ENCODE assay signal across 8 cellular contexts in genomic region chr9:120477534-120478001, GRCh38.
DNase-seq lines count a peak whose midpoint lies in the region; ATAC-seq lines count a peak whose summit lies in the region.

No MANE protein-coding gene starts in this region.

- H3K36me3 Mint-ChIP-seq in activated T-cell treated with anti-CD3 and anti-CD28 coated beads, Interleukin-2, amount 50 U/mL, for 72 hours (ENCODE audit: insufficient read depth in 2 of 2): peaks cover 0 to 10% of the 10 kb centered on the region in 2 donors

- ATAC-seq in HG02623 (IDR thresholded peaks at IDR 0.05; ENCODE audit: unreplicated experiment): peak; percentile 52
- peak; percentile 63 to 65 for ATAC-seq in activated T-cell treated with anti-CD3 and anti-CD28 coated beads, Interleukin-2, amount 50 U/mL, for 72 hours (replicated peaks in 1 of 2)
- no peak for ATAC-seq in GM18858 (IDR thresholded peaks at IDR 0.05; ENCODE audit: unreplicated experiment)

- DNase-seq in SIG-M5 treated with dmso at 0.1 percent for 504 hours (lab: John Stamatoyannopoulos, UW; ENCODE audit: unreplicated experiment): peak; percentile 14
- no peak for DNase-seq in SIG-M5 (lab: John Stamatoyannopoulos, UW)
- DNase-seq in NCI-H2227 (lab: John Stamatoyannopoulos, UW; ENCODE audit: unreplicated experiment): peak; percentile 61
- peak; percentile 29 to 38 for DNase-seq in activated T-cell treated with anti-CD3 and anti-CD28 coated beads, Interleukin-2, amount 50 U/mL, for 72 hours
- peak; percentile 22 for DNase-seq in germinal center (ENCODE audit: low spot score)
- DNase-seq in nucleus accumbens (lab: John Stamatoyannopoulos, UW): peak in 45 of 56 donors; percentile 2 to 72 (median 35)

- H3K27me3 Mint-ChIP-seq in activated T-cell treated with anti-CD3 and anti-CD28 coated beads, Interleukin-2, amount 50 U/mL, for 72 hours (ENCODE audit: low read depth): no peaks in the 10 kb centered on the region

- H3K27ac Mint-ChIP-seq in activated T-cell treated with anti-CD3 and anti-CD28 coated beads, Interleukin-2, amount 50 U/mL, for 72 hours: no peak overlapping the region

- no peak overlapping the region for H3K4me3 Mint-ChIP-seq in activated T-cell treated with anti-CD3 and anti-CD28 coated beads, Interleukin-2, amount 50 U/mL, for 72 hours

- no peaks in the 10 kb centered on the region for H3K4me1 Mint-ChIP-seq in activated T-cell treated with anti-CD3 and anti-CD28 coated beads, Interleukin-2, amount 50 U/mL, for 72 hours (ENCODE audit: low read depth)

- no peaks in the 10 kb centered on the region for H3K9me3 Mint-ChIP-seq in activated T-cell treated with anti-CD3 and anti-CD28 coated beads, Interleukin-2, amount 50 U/mL, for 72 hours
